ENCODE assay signal across 13 cellular contexts in genomic region chr12:46547421-46548340, GRCh38.
DNase-seq lines count a peak whose midpoint lies in the region; ATAC-seq and TF ChIP-seq lines count a peak whose summit lies in the region.
"Had no signal": no experiment of that assay in that cellular context is flagged by ENCODE, and none has a peak within 500 bp of the region (broad histone marks: within the 10 kb centered on the region; RNA-seq: fewer than 3 reads in every experiment).

No MANE protein-coding gene starts in this region.

- no peaks in the 10 kb centered on the region for H3K27me3 ChIP-seq in Caco-2 (replicated peaks; ENCODE audit: control insufficient read depth, insufficient read depth, low read length)
- H3K27me3 ChIP-seq: uterus had no signal

- no peak for DNase-seq in activated T-cell treated with anti-CD3 and anti-CD28 coated beads, Interleukin-2, amount 50 U/mL, for 24 hours
- no peak for DNase-seq in activated T-cell treated with anti-CD3 and anti-CD28 coated beads, Interleukin-2, amount 50 U/mL, for 1 hour
- peak; percentile 78 for DNase-seq in RWPE1 (ENCODE audit: low spot score)
- DNase-seq in HT-29 (ENCODE audit: low spot score) = no peak
- no peak for DNase-seq in Caco-2
- DNase-seq in Kasumi-1 (lab: John Stamatoyannopoulos, UW) = no peak
- DNase-seq: activated B cell treated with CpG ODN at 0.5 μM for 24 hours, left colon, NCI-H1930, uterus had no signal

- H3K4me3 ChIP-seq in skin epidermis (no peak overlapping the region), Caco-2 (ENCODE audit: low read depth, low read length) (no peak overlapping the region)
- H3K4me3 ChIP-seq: prostate gland, uterus had no signal

- no peaks in the 10 kb centered on the region for H3K36me3 Mint-ChIP-seq in activated T-cell treated with anti-CD3 and anti-CD28 coated beads, Interleukin-2, amount 50 U/mL, for 24 hours (ENCODE audit: low read depth)
- no peaks in the 10 kb centered on the region for H3K36me3 Mint-ChIP-seq in Caco-2 (ENCODE audit: insufficient read depth, unreplicated experiment)

- intact Hi-C loops in Caco-2 (cut with micrococcal nuclease; ENCODE audit: unreplicated experiment) = no loop called here

- no TSS peak for BruUV-seq in Caco-2 (replicated peaks; lab: Mats Ljungman, UMichigan)

- H3K27me3 Mint-ChIP-seq in activated T-cell treated with anti-CD3 and anti-CD28 coated beads, Interleukin-2, amount 50 U/mL, for 24 hours = no peaks in the 10 kb centered on the region
- no peaks in the 10 kb centered on the region for H3K27me3 Mint-ChIP-seq in Caco-2 (ENCODE audit: insufficient read depth, unreplicated experiment)
- H3K27me3 Mint-ChIP-seq: activated B cell treated with CpG ODN at 0.5 μM for 24 hours had no signal

- no peak overlapping the region for H3K4me3 Mint-ChIP-seq in activated T-cell treated with anti-CD3 and anti-CD28 coated beads, Interleukin-2, amount 50 U/mL, for 24 hours
- no peak overlapping the region for H3K4me3 Mint-ChIP-seq in Caco-2 (ENCODE audit: unreplicated experiment)
- H3K4me3 Mint-ChIP-seq: activated B cell treated with CpG ODN at 0.5 μM for 24 hours had no signal

- 0 out of 2 replicates have a peak, but pooled peaks cover 4% of the 10 kb centered on the region for H3K9me3 ChIP-seq in Caco-2
- H3K9me3 ChIP-seq: prostate gland, uterus had no signal

- H3K4me1 Mint-ChIP-seq in activated T-cell treated with anti-CD3 and anti-CD28 coated beads, Interleukin-2, amount 50 U/mL, for 24 hours (ENCODE audit: low read depth) = peaks cover 68% of the 10 kb centered on the region
- H3K4me1 Mint-ChIP-seq in Caco-2 (ENCODE audit: low read depth, unreplicated experiment) = peaks cover 6% of the 10 kb centered on the region

- no peaks in the 10 kb centered on the region for H3K36me3 ChIP-seq in Caco-2 (ENCODE audit: control insufficient read depth, insufficient read depth, low read length)
- H3K36me3 ChIP-seq: prostate gland, uterus had no signal

- TF ChIP-seq CTCF in RWPE1 (conservative IDR thresholded peaks at IDR 0.05; ENCODE audit: low read depth) = no peak
- TF ChIP-seq CTCF in Caco-2 (IDR thresholded peaks at IDR 0.05; ENCODE audit: insufficient read depth in 1 of 2, low read depth in 1 of 2, low read length in 1 of 2, severe bottlenecking in 1 of 2, unreplicated experiment in 1 of 2) = no peak

- H3K27ac ChIP-seq in RWPE1 (no peak overlapping the region), skin epidermis (peak overlapping the region in 18 of 21 experiments; percentile 0 to 81 (median 48))
- H3K27ac ChIP-seq: prostate gland, uterus had no signal

- peak overlapping the region; percentile 75 for H3K27ac Mint-ChIP-seq in activated T-cell treated with anti-CD3 and anti-CD28 coated beads, Interleukin-2, amount 50 U/mL, for 24 hours
- no peak overlapping the region for H3K27ac Mint-ChIP-seq in Caco-2 (ENCODE audit: unreplicated experiment)
- H3K27ac Mint-ChIP-seq: activated B cell treated with CpG ODN at 0.5 μM for 24 hours had no signal

- CTCF ChIA-PET in RWPE1 (lab: Yijun Ruan, JAX) (interaction anchor here (1.1 kb wide), 1 partner anchor 23 kb away, joined by 3 read pairs; no protein-coding TSS in a partner anchor), Caco-2 (lab: Charles Lee) (no interaction called here)

- POLR2A ChIA-PET in RWPE1 (lab: Yijun Ruan, JAX; ENCODE audit: low non-redundant PET) = no interaction called here
- POLR2A ChIA-PET in Caco-2 (lab: Charles Lee) = no interaction called here

- peaks cover 7% of the 10 kb centered on the region for H3K9me3 Mint-ChIP-seq in activated T-cell treated with anti-CD3 and anti-CD28 coated beads, Interleukin-2, amount 50 U/mL, for 24 hours
- peaks cover 25% of the 10 kb centered on the region for H3K9me3 Mint-ChIP-seq in Caco-2 (ENCODE audit: unreplicated experiment)

- peak; percentile 72 for ATAC-seq in esophagus mucosa
- ATAC-seq: left colon had no signal

- no peaks in the 10 kb centered on the region for H3K4me1 ChIP-seq in Caco-2
- H3K4me1 ChIP-seq: prostate gland, uterus had no signal
